26 cellular contexts compared by ENCODE assay signal in the genomic region with DNA sequence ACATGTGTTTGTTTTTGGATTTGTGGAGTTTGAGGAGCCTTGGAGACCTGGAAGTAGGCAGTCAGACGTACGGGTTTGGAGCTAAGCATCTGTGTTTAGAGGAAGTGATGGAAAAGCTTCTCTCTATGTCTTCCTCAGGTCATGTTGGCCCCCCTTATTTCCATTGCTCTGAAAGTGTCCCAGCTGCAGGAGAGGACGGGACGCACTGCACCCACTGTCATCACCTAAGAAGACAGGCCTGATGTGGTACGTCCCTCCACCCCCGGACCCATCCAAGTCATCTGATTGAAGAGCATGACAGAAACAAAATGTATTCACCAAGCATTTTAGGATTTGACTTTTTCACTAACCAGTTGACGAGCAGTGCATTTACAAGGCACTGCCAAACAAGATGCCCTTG.
"Had no signal": no experiment of that assay in that cellular context is flagged by ENCODE, and none has a peak within 500 bp of the region (broad histone marks: within the 10 kb centered on the region; RNA-seq: fewer than 3 reads in every experiment).

No MANE protein-coding gene starts in this region.

- H3K4me1 ChIP-seq: right lobe of liver, uterus had no signal

- H3K4me1 Mint-ChIP-seq: memory B cell; neural crest cell; stimulated activated naive CD8-positive, alpha-beta T cell treated with anti-CD3 and anti-CD28 coated beads, Interleukin-15, amount 100 ng/mL, for 72 hours had no signal

- H3K27me3 ChIP-seq: right lobe of liver, tibial nerve, uterus had no signal

- H3K9me3 Mint-ChIP-seq: neural crest cell, type B pancreatic cell had no signal

- DNase-seq: hippocampal formation; kidney; left ventricle myocardium inferior; midbrain; mucosa of descending colon; naive thymus-derived CD4-positive, alpha-beta T cell; occipital lobe; psoas muscle; right lobe of liver; stimulated activated CD4-positive, alpha-beta T cell treated with anti-CD3 and anti-CD28 coated beads, Interleukin-1b, Interleukin-23, amount 100 ng/mL, for 48 hours; stimulated activated CD4-positive, alpha-beta T cell treated with anti-CD3 and anti-CD28 coated beads, Interleukin-2, amount 100 ng/mL, for 48 hours; stimulated activated CD4-positive, alpha-beta T cell treated with anti-CD3 and anti-CD28 coated beads, Interleukin-4, amount 100 ng/mL, for 4 hours; stimulated activated CD8-positive, alpha-beta memory T cell treated with anti-CD3 and anti-CD28 coated beads, Interleukin-4, amount 100 ng/mL, for 48 hours; stimulated activated naive CD4-positive, alpha-beta T cell treated with Interleukin-2 at 50 U/mL for 16 hours; stimulated activated naive CD8-positive, alpha-beta T cell treated with anti-CD3 and anti-CD28 coated beads, Interleukin-15, amount 100 ng/mL, for 72 hours; substantia nigra; uterus had no signal

- H3K27ac ChIP-seq: left ventricle myocardium inferior, parathyroid adenoma, psoas muscle, right lobe of liver, tibial nerve, uterus had no signal

- H3K4me3 ChIP-seq: left ventricle myocardium inferior, lung, mucosa of descending colon, psoas muscle, right lobe of liver, smooth muscle cell, tibial nerve, uterus had no signal

- H3K9ac ChIP-seq: parathyroid adenoma had no signal

- H3K4me2 ChIP-seq: smooth muscle cell had no signal

- H3K79me2 ChIP-seq: parathyroid adenoma had no signal

- H3K27ac Mint-ChIP-seq: memory B cell; natural killer cell treated with Interleukin-12 subunit alpha and Interleukin-12 subunit beta and Interleukin-15 and Interleukin-18, amount 100 ng/mL, for 72 hours; stimulated activated memory B cell treated with anti-CD40 and anti-IgM and Interleukin-4, amounts not matched to agents 10 μg/mL and 1 μg/mL and 100 μg/mL, for 72 hours; type B pancreatic cell had no signal

- H3K36me3 ChIP-seq: uterus had no signal

- ATAC-seq: mucosa of descending colon; naive thymus-derived CD4-positive, alpha-beta T cell; natural killer cell treated with Interleukin-12 subunit alpha and Interleukin-12 subunit beta and Interleukin-15 and Interleukin-18, amount 100 ng/mL, for 72 hours; psoas muscle; right lobe of liver; stimulated activated memory B cell treated with anti-CD40 and anti-IgM and Interleukin-4, amounts not matched to agents 10 μg/mL and 1 μg/mL and 100 μg/mL, for 72 hours; stimulated activated naive CD8-positive, alpha-beta T cell treated with anti-CD3 and anti-CD28 coated beads, Interleukin-15, amount 100 ng/mL, for 72 hours had no signal

- H3K27me3 Mint-ChIP-seq: memory B cell; naive thymus-derived CD4-positive, alpha-beta T cell; natural killer cell treated with Interleukin-12 subunit alpha and Interleukin-12 subunit beta and Interleukin-15 and Interleukin-18, amount 100 ng/mL, for 72 hours; stimulated activated memory B cell treated with anti-CD40 and anti-IgM and Interleukin-4, amounts not matched to agents 10 μg/mL and 1 μg/mL and 100 μg/mL, for 72 hours; stimulated activated naive CD8-positive, alpha-beta T cell treated with anti-CD3 and anti-CD28 coated beads, Interleukin-15, amount 100 ng/mL, for 72 hours; type B pancreatic cell had no signal

- H2AFZ ChIP-seq: parathyroid adenoma had no signal

- H3K4me3 Mint-ChIP-seq: memory B cell; natural killer cell treated with Interleukin-12 subunit alpha and Interleukin-12 subunit beta and Interleukin-15 and Interleukin-18, amount 100 ng/mL, for 72 hours; neural crest cell; stimulated activated memory B cell treated with anti-CD40 and anti-IgM and Interleukin-4, amounts not matched to agents 10 μg/mL and 1 μg/mL and 100 μg/mL, for 72 hours; stimulated activated naive CD8-positive, alpha-beta T cell treated with anti-CD3 and anti-CD28 coated beads, Interleukin-15, amount 100 ng/mL, for 72 hours; type B pancreatic cell had no signal

- H3K9me3 ChIP-seq: left ventricle myocardium inferior, mucosa of descending colon, psoas muscle, right lobe of liver, uterus had no signal
